2 cellular contexts compared by ENCODE assay signal in the genomic region with DNA sequence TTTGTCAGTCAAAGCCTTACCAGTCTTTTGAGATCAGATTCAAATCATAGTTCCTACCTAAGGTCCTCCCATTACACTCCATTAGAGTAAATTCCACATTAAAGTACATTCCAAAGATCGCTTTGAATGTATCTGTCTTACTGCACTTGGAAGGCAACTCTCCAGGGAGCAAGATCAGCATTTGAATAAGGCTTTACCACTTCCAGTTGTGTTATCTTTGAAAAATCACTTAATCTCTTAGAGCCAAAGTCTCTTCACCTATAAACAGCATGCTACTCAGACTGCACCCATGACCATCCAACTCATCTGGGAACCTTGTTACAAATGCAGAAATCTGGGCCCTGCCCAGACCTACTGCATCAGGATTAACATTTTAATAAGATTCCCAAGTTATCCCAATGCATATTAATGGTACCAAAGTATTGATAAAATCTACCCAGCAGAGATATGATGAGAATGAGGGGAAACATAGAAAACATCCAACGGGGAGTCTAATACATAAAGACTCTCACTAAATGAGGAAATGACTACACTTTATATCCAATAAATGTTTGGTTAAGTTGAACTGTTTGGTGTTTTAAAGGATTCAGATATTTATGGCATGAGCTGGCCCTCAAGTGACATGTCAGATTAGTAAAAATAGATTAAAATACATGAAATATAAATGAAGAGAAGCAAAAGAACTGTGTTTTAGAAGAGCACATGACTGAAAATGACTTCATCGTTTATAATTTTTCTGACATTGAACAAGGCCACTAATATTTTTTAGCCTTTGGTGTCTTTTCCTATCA.
TF ChIP-seq lines count a peak whose summit lies in the region.

No MANE protein-coding gene starts in this region.

TF ChIP-seq in GM23338, 12 proteins besides CTCF, POLR2A, EP300 and RAD21 (continued from another document):
- TF ChIP-seq, protein P1, sequence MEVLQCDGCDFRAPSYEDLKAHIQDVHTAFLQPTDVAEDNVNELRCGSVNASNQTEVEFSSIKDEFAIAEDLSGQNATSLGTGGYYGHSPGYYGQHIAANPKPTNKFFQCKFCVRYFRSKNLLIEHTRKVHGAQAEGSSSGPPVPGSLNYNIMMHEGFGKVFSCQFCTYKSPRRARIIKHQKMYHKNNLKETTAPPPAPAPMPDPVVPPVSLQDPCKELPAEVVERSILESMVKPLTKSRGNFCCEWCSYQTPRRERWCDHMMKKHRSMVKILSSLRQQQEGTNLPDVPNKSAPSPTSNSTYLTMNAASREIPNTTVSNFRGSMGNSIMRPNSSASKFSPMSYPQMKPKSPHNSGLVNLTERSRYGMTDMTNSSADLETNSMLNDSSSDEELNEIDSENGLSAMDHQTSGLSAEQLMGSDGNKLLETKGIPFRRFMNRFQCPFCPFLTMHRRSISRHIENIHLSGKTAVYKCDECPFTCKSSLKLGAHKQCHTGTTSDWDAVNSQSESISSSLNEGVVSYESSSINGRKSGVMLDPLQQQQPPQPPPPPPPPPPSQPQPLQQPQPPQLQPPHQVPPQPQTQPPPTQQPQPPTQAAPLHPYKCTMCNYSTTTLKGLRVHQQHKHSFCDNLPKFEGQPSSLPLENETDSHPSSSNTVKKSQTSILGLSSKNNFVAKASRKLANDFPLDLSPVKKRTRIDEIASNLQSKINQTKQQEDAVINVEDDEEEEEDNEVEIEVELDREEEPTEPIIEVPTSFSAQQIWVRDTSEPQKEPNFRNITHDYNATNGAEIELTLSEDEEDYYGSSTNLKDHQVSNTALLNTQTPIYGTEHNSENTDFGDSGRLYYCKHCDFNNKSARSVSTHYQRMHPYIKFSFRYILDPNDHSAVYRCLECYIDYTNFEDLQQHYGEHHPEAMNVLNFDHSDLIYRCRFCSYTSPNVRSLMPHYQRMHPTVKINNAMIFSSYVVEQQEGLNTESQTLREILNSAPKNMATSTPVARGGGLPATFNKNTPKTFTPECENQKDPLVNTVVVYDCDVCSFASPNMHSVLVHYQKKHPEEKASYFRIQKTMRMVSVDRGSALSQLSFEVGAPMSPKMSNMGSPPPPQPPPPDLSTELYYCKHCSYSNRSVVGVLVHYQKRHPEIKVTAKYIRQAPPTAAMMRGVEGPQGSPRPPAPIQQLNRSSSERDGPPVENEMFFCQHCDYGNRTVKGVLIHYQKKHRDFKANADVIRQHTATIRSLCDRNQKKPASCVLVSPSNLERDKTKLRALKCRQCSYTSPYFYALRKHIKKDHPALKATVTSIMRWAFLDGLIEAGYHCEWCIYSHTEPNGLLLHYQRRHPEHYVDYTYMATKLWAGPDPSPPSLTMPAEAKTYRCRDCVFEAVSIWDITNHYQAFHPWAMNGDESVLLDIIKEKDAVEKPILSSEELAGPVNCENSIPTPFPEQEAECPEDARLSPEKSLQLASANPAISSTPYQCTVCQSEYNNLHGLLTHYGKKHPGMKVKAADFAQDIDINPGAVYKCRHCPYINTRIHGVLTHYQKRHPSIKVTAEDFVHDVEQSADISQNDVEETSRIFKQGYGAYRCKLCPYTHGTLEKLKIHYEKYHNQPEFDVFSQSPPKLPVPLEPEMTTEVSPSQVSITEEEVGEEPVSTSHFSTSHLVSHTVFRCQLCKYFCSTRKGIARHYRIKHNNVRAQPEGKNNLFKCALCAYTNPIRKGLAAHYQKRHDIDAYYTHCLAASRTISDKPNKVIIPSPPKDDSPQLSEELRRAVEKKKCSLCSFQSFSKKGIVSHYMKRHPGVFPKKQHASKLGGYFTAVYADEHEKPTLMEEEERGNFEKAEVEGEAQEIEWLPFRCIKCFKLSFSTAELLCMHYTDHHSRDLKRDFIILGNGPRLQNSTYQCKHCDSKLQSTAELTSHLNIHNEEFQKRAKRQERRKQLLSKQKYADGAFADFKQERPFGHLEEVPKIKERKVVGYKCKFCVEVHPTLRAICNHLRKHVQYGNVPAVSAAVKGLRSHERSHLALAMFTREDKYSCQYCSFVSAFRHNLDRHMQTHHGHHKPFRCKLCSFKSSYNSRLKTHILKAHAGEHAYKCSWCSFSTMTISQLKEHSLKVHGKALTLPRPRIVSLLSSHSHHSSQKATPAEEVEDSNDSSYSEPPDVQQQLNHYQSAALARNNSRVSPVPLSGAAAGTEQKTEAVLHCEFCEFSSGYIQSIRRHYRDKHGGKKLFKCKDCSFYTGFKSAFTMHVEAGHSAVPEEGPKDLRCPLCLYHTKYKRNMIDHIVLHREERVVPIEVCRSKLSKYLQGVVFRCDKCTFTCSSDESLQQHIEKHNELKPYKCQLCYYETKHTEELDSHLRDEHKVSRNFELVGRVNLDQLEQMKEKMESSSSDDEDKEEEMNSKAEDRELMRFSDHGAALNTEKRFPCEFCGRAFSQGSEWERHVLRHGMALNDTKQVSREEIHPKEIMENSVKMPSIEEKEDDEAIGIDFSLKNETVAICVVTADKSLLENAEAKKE (CRISPR knock-in tag; IDR thresholded peaks at IDR 0.05): peak; percentile 52; the same call in 1 of the 2 replicates
- TF ChIP-seq ZNF331 (CRISPR knock-in tag; IDR thresholded peaks at IDR 0.05; ENCODE audit: low read depth): no peak

TF ChIP-seq in WTC11, 78 proteins besides CTCF, POLR2A, EP300 and RAD21 (continued from another document):
- TF ChIP-seq, protein P2, sequence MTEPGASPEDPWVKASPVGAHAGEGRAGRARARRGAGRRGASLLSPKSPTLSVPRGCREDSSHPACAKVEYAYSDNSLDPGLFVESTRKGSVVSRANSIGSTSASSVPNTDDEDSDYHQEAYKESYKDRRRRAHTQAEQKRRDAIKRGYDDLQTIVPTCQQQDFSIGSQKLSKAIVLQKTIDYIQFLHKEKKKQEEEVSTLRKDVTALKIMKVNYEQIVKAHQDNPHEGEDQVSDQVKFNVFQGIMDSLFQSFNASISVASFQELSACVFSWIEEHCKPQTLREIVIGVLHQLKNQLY (CRISPR knock-in tag; IDR thresholded peaks at IDR 0.05): no peak
- TF ChIP-seq GRHL2 (CRISPR knock-in tag; IDR thresholded peaks at IDR 0.05; ENCODE audit: insufficient replicate concordance, severe bottlenecking): no peak
- TF ChIP-seq JUN (CRISPR knock-in tag; IDR thresholded peaks at IDR 0.05): no peak
- TF ChIP-seq, protein P3, sequence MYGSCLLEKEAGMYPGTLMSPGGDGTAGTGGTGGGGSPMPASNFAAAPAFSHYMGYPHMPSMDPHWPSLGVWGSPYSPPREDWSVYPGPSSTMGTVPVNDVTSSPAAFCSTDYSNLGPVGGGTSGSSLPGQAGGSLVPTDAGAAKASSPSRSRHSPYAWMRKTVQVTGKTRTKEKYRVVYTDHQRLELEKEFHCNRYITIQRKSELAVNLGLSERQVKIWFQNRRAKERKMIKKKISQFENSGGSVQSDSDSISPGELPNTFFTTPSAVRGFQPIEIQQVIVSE (CRISPR knock-in tag; IDR thresholded peaks at IDR 0.05; ENCODE audit: borderline replicate concordance): no peak
TF ChIP-seq in WTC11: peak in this region for 0.
